In genomic region chr6:14665827-14666724, GRCh38 we compare ENCODE assay signal across 8 cellular contexts.
DNase-seq lines count a peak whose midpoint lies in the region; ATAC-seq and TF ChIP-seq lines count a peak whose summit lies in the region.
"Had no signal": no experiment of that assay in that cellular context is flagged by ENCODE, and none has a peak within 500 bp of the region (broad histone marks: within the 10 kb centered on the region; RNA-seq: fewer than 3 reads in every experiment).

No MANE protein-coding gene starts in this region.

- in situ Hi-C loops in mammary epithelial cell (cut with MboI; ENCODE audit: low sequenced_read_pairs in 2 of 2): no loop called here

- BruUV-seq in mammary epithelial cell (replicated peaks; lab: Mats Ljungman, UMichigan): TSS peak; percentile 97

- ATAC-seq in GM18870 (IDR thresholded peaks at IDR 0.05; ENCODE audit: unreplicated experiment): peak; percentile 55
- ATAC-seq in GM21723 (IDR thresholded peaks at IDR 0.05; ENCODE audit: unreplicated experiment): no peak
- no peak for ATAC-seq in HG03095 (IDR thresholded peaks at IDR 0.05; ENCODE audit: unreplicated experiment)

- H3K4me3 ChIP-seq in MG63 (no peak overlapping the region), mammary epithelial cell (replicated peaks in 1 of 3; ENCODE audit: insufficient read depth in 1 of 3, low read depth in 2 of 3, low read length in 3 of 3) (no peak overlapping the region)
- H3K4me3 ChIP-seq: Peyer's patch had no signal

- H3K4me2 ChIP-seq in mammary epithelial cell (ENCODE audit: insufficient read depth, low read depth, low read length): no peak overlapping the region

- H3K9me3 ChIP-seq in MG63 (no peaks in the 10 kb centered on the region; the same call in 1 of the 2 replicates), mammary epithelial cell (replicated peaks; ENCODE audit: insufficient read depth, low read length) (no peaks in the 10 kb centered on the region)
- H3K9me3 ChIP-seq: Peyer's patch had no signal

- H3K9ac ChIP-seq in mammary epithelial cell (ENCODE audit: insufficient read depth, low read length): no peak overlapping the region

- TF ChIP-seq CTCF in mammary epithelial cell (conservative IDR thresholded peaks at IDR 0.05 in 1 of 2, IDR thresholded peaks at IDR 0.05 in 1 of 2; ENCODE audit: extremely low read depth in 1 of 2, insufficient read depth in 1 of 2, low read depth in 1 of 2, low read length in 2 of 2): no peak

- H2AFZ ChIP-seq in mammary epithelial cell (ENCODE audit: low read depth, low read length): peak overlapping the region; percentile 7

- no peaks in the 10 kb centered on the region for H3K27me3 ChIP-seq in MG63
- no peaks in the 10 kb centered on the region for H3K27me3 ChIP-seq in mammary epithelial cell (ENCODE audit: insufficient read depth, low read length)
- H3K27me3 ChIP-seq: Peyer's patch had no signal

- DNase-seq in MG63 (peak; percentile 98), mammary epithelial cell (peak; percentile 94), DMS114 treated with DMSO at 0.1 percent for 48 hours (lab: John Stamatoyannopoulos, UW; ENCODE audit: unreplicated experiment) (no peak)
- DNase-seq in stimulated activated CD4-positive, alpha-beta T cell treated with anti-CD3 and anti-CD28 coated beads, Interleukin-2, amount 100 ng/mL, for 48 hours: peak; percentile 27 to 44

- 49% methylated on average over 11 of the region's 11 CpGs for WGBS in mammary epithelial cell (ENCODE audit: low coverage, missing lambda C conversion rate)

- peaks cover 29% of the 10 kb centered on the region for H3K4me1 ChIP-seq in mammary epithelial cell (ENCODE audit: insufficient read depth, low read length)

- CTCF ChIA-PET in mammary epithelial cell (lab: Charles Lee; ENCODE audit: low non-redundant PET): no interaction called here

- H3K27ac ChIP-seq in mammary epithelial cell (ENCODE audit: insufficient read depth, low read depth, low read length): peak overlapping the region; percentile 24
- H3K27ac ChIP-seq: Peyer's patch had no signal

- dilution Hi-C loops in mammary epithelial cell (cut with HindIII; ENCODE audit: low sequenced_read_pairs): no loop called here

- intact Hi-C loops in mammary epithelial cell (cut with micrococcal nuclease): loop anchor here (5.0 kb wide), 1 partner anchor 76 kb away; no protein-coding TSS in a partner anchor

- H3K36me3 ChIP-seq in MG63 (no peaks in the 10 kb centered on the region), mammary epithelial cell (ENCODE audit: insufficient read depth, low read length) (no peaks in the 10 kb centered on the region)
- H3K36me3 ChIP-seq: Peyer's patch had no signal

- no peaks in the 10 kb centered on the region for H3K79me2 ChIP-seq in mammary epithelial cell (ENCODE audit: insufficient read depth, low read length)

- no peaks in the 10 kb centered on the region for H4K20me1 ChIP-seq in mammary epithelial cell (ENCODE audit: insufficient read depth, low read length)
